Comparison of ENCODE assay signal across 1 cellular context in the genomic region with DNA sequence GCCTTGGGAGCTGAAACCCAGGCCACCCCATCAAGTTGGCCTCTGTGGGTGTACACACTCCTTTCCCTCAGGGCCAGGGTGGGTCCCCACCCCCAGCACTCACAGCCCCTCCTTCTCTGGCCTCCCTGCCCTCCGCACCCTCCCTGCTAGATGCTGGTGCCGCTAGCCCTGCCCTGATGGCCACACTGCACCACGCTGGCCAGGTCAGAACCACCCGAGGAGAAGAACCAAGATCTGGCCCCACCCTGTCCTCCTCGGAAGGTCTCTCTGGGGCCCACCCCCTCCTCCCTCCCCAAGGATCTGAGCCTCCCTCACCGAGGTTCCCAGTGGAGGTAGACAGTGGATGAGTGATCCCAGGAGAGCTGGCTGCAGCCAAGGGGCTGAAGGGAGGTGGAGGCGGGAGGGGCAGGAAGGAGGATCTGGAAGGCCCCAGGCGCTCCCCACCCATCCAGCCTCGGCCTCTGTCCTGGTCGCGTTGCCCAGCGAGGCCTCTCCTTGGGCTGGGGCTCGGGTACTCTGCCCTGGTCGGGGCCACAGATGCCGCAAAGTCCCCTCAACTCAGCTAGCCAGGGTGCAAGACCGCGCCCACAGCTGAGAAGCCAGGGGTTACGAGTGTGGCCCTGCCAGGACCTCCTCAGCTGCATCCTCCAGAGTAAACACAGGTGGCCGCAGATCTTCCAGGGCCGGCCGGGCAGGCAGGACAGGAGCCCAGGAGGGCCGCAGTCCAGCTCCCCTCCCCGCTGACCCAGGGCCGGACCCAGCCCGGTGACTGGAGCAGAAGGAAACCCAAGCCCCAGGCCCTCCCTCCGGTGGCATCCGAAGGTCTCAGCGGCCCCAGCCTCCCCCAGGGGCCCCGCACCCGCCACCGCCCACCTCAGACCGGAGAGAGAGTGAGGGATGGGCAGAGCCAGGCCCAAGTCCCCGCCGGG.
TF ChIP-seq lines count a peak whose summit lies in the region.

No MANE protein-coding gene starts in this region.

TF ChIP-seq in HepG2, 621 proteins besides CTCF, POLR2A, EP300 and RAD21 (continued from another document and continues in another):
- TF ChIP-seq PRDM4 (CRISPR knock-in tag; IDR thresholded peaks at IDR 0.05; ENCODE audit: borderline replicate concordance): no peak
- no peak for TF ChIP-seq ZNF274 (CRISPR knock-in tag; IDR thresholded peaks at IDR 0.05)
- no peak for TF ChIP-seq ZNF572 (CRISPR knock-in tag; IDR thresholded peaks at IDR 0.05)
- TF ChIP-seq ZNF546 (CRISPR knock-in tag; conservative IDR thresholded peaks at IDR 0.05): no peak
- TF ChIP-seq, protein P1, sequence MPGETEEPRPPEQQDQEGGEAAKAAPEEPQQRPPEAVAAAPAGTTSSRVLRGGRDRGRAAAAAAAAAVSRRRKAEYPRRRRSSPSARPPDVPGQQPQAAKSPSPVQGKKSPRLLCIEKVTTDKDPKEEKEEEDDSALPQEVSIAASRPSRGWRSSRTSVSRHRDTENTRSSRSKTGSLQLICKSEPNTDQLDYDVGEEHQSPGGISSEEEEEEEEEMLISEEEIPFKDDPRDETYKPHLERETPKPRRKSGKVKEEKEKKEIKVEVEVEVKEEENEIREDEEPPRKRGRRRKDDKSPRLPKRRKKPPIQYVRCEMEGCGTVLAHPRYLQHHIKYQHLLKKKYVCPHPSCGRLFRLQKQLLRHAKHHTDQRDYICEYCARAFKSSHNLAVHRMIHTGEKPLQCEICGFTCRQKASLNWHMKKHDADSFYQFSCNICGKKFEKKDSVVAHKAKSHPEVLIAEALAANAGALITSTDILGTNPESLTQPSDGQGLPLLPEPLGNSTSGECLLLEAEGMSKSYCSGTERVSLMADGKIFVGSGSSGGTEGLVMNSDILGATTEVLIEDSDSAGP (CRISPR knock-in tag; IDR thresholded peaks at IDR 0.05; ENCODE audit: borderline replicate concordance): 0 out of 2 replicates have a peak, but pooled peaks have one; percentile 13
- no peak for TF ChIP-seq BHLHE40 (IDR thresholded peaks at IDR 0.05; ENCODE audit: low read length)
- TF ChIP-seq NFE2 (CRISPR knock-in tag; IDR thresholded peaks at IDR 0.05): no peak
- no peak for TF ChIP-seq FOXA1 (IDR thresholded peaks at IDR 0.05)
- peak; percentile 82 for TF ChIP-seq FOXA1 (CRISPR knock-in tag; IDR thresholded peaks at IDR 0.05)
- no peak for TF ChIP-seq TFE3 (CRISPR knock-in tag; IDR thresholded peaks at IDR 0.05)
- TF ChIP-seq ZNF468 (CRISPR knock-in tag; IDR thresholded peaks at IDR 0.05): no peak
- TF ChIP-seq, protein P2, sequence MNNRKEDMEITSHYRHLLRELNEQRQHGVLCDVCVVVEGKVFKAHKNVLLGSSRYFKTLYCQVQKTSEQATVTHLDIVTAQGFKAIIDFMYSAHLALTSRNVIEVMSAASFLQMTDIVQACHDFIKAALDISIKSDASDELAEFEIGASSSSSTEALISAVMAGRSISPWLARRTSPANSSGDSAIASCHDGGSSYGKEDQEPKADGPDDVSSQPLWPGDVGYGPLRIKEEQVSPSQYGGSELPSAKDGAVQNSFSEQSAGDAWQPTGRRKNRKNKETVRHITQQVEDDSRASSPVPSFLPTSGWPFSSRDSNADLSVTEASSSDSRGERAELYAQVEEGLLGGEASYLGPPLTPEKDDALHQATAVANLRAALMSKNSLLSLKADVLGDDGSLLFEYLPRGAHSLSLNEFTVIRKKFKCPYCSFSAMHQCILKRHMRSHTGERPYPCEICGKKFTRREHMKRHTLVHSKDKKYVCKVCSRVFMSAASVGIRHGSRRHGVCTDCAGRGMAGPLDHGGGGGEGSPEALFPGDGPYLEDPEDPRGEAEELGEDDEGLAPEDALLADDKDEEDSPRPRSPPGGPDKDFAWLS (CRISPR knock-in tag; IDR thresholded peaks at IDR 0.05; ENCODE audit: borderline replicate concordance): no peak
- TF ChIP-seq TEAD2 (CRISPR knock-in tag; IDR thresholded peaks at IDR 0.05): no peak
- no peak for TF ChIP-seq RXRA (CRISPR knock-in tag; IDR thresholded peaks at IDR 0.05)
- TF ChIP-seq MXI1 (IDR thresholded peaks at IDR 0.05; ENCODE audit: borderline replicate concordance, low read depth, low read length): no peak
- no peak for TF ChIP-seq ZNF382 (CRISPR knock-in tag; IDR thresholded peaks at IDR 0.05; ENCODE audit: borderline replicate concordance)
- TF ChIP-seq TARDBP (CRISPR knock-in tag; IDR thresholded peaks at IDR 0.05): no peak
- TF ChIP-seq, protein P3, sequence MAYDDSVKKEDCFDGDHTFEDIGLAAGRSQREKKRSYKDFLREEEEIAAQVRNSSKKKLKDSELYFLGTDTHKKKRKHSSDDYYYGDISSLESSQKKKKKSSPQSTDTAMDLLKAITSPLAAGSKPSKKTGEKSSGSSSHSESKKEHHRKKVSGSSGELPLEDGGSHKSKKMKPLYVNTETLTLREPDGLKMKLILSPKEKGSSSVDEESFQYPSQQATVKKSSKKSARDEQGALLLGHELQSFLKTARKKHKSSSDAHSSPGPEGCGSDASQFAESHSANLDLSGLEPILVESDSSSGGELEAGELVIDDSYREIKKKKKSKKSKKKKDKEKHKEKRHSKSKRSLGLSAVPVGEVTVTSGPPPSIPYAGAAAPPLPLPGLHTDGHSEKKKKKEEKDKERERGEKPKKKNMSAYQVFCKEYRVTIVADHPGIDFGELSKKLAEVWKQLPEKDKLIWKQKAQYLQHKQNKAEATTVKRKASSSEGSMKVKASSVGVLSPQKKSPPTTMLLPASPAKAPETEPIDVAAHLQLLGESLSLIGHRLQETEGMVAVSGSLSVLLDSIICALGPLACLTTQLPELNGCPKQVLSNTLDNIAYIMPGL (CRISPR knock-in tag; IDR thresholded peaks at IDR 0.05; ENCODE audit: borderline replicate concordance in 1 of 2, low read depth in 1 of 2): no peak
- TF ChIP-seq MED8 (CRISPR knock-in tag; IDR thresholded peaks at IDR 0.05; ENCODE audit: insufficient replicate concordance): no peak
- TF ChIP-seq HOXA7 (CRISPR knock-in tag; IDR thresholded peaks at IDR 0.05): no peak
- no peak for TF ChIP-seq CC2D1A (CRISPR knock-in tag; IDR thresholded peaks at IDR 0.05)
- TF ChIP-seq MTF1 (CRISPR knock-in tag; IDR thresholded peaks at IDR 0.05): no peak
- no peak for TF ChIP-seq MBD4 (IDR thresholded peaks at IDR 0.05; ENCODE audit: borderline replicate concordance, low read length)
- TF ChIP-seq ZNF260 (CRISPR knock-in tag; IDR thresholded peaks at IDR 0.05; ENCODE audit: borderline replicate concordance, low read depth): no peak
- TF ChIP-seq CEBPB (IDR thresholded peaks at IDR 0.05; ENCODE audit: borderline replicate concordance, low read depth, low read length): no peak
- TF ChIP-seq CSRNP1 (CRISPR knock-in tag; IDR thresholded peaks at IDR 0.05): no peak
- TF ChIP-seq ZNF609 (CRISPR knock-in tag; IDR thresholded peaks at IDR 0.05; ENCODE audit: borderline replicate concordance): no peak
- no peak for TF ChIP-seq PCBP2 (optimal IDR thresholded peaks at IDR 0.05; ENCODE audit: low read depth, low read length, poor library complexity, severe bottlenecking)
- no peak for TF ChIP-seq KMT2B (CRISPR knock-in tag; IDR thresholded peaks at IDR 0.05)
- TF ChIP-seq ZNF24 (IDR thresholded peaks at IDR 0.05): no peak
- TF ChIP-seq NR0B2 (CRISPR knock-in tag; IDR thresholded peaks at IDR 0.05): no peak
- no peak for TF ChIP-seq MZF1 (CRISPR knock-in tag; IDR thresholded peaks at IDR 0.05; ENCODE audit: borderline replicate concordance)
- TF ChIP-seq POLR2AphosphoS5 (IDR thresholded peaks at IDR 0.05; ENCODE audit: low read depth, low read length): 0 out of 2 replicates have a peak, but pooled peaks have one; percentile 11
- no peak for TF ChIP-seq ZNF761 (CRISPR knock-in tag; conservative IDR thresholded peaks at IDR 0.05)
- TF ChIP-seq ZBTB34 (CRISPR knock-in tag; IDR thresholded peaks at IDR 0.05): no peak
- TF ChIP-seq TSC22D2 (CRISPR knock-in tag; IDR thresholded peaks at IDR 0.05; ENCODE audit: borderline replicate concordance): peak; percentile 15; the same call in 1 of the 2 replicates
- TF ChIP-seq ZNF768 (CRISPR knock-in tag; IDR thresholded peaks at IDR 0.05): no peak
- no peak for TF ChIP-seq AGO1 (IDR thresholded peaks at IDR 0.05; ENCODE audit: low read depth, low read length, poor library complexity, severe bottlenecking)
- no peak for TF ChIP-seq RNF2 (conservative IDR thresholded peaks at IDR 0.05; ENCODE audit: low read depth)
- TF ChIP-seq RELA (CRISPR knock-in tag; IDR thresholded peaks at IDR 0.05): no peak
- no peak for TF ChIP-seq ZFX (CRISPR knock-in tag; IDR thresholded peaks at IDR 0.05; ENCODE audit: low read depth)
- TF ChIP-seq HMGA1 (CRISPR knock-in tag; conservative IDR thresholded peaks at IDR 0.05): no peak
